ENCODE assay signal across 8 cellular contexts in genomic region chr6:28141500-28142329, GRCh38. TPM values are rescaled to one million over a fixed set of nuclear protein-coding genes. Genes with fewer than 3 reads are reported as not detected.
DNase-seq lines count a peak whose midpoint lies in the region; ATAC-seq and TF ChIP-seq lines count a peak whose summit lies in the region.

TSS of gene ZKSCAN8 (plus strand) at chr6:28141883. CDS start at chr6:28148408, 6,525 bp downstream.

- no peaks in the 10 kb centered on the region for H3K9me2 ChIP-seq in SU-DHL-6 (replicated peaks; ENCODE audit: insufficient read depth, low read length)

- H3K4me3 ChIP-seq in GM12875 (ENCODE audit: low read depth, low read length): peak within 1 kb of the TSS; percentile 70
- peak within 1 kb of the TSS; percentile 94 for H3K4me3 ChIP-seq in SU-DHL-6 (ENCODE audit: insufficient read depth, low read length, poor library complexity, severe bottlenecking)
- H3K4me3 ChIP-seq in ovary: peak within 1 kb of the TSS; percentile 81
- peak within 1 kb of the TSS; percentile 59 to 92 (median 74) for H3K4me3 ChIP-seq in tibial nerve

- ATAC-seq in HG02763 (IDR thresholded peaks at IDR 0.05; ENCODE audit: unreplicated experiment): peak; percentile 84
- ATAC-seq in activated naive CD8-positive, alpha-beta T cell treated with anti-CD3 and anti-CD28 coated beads, Interleukin-2, amount 10 ng/mL, durations not matched to agents 7 days and 5 days (ENCODE audit: low read depth): peak; percentile 87
- peak; percentile 92 for ATAC-seq in Right ventricle myocardium inferior

- peaks cover 37% of the 10 kb centered on the region for H3K4me1 Mint-ChIP-seq in activated naive CD8-positive, alpha-beta T cell treated with anti-CD3 and anti-CD28 coated beads, Interleukin-2, amount 10 ng/mL, durations not matched to agents 7 days and 5 days

- H3K9me3 ChIP-seq in SU-DHL-6 (ENCODE audit: insufficient read depth, low read length) (no peaks in the 10 kb centered on the region), ovary (no peaks in the 10 kb centered on the region), tibial nerve (no peaks in the 10 kb centered on the region)

- no peaks in the 10 kb centered on the region for H3K9me3 Mint-ChIP-seq in activated naive CD8-positive, alpha-beta T cell treated with anti-CD3 and anti-CD28 coated beads, Interleukin-2, amount 10 ng/mL, durations not matched to agents 7 days and 5 days

- peaks cover 7% of the 10 kb centered on the region for H3K4me1 ChIP-seq in ovary (ENCODE audit: insufficient read depth)
- H3K4me1 ChIP-seq in tibial nerve: peaks cover 0 to 60% (median 19%) of the 10 kb centered on the region in 4 donors

- POLR2A ChIA-PET in activated naive CD8-positive, alpha-beta T cell treated with anti-CD3 and anti-CD28 coated beads, Interleukin-2, amount 10 ng/mL, durations not matched to agents 7 days and 5 days (lab: Charles Lee): interaction anchor here (0.9 to 2.2 kb wide), 15 partner anchors 11 to 839 kb away, joined by 3 to 13 read pairs (median 3); partner anchors contain the start of genes PGBD1, ZKSCAN4, ZSCAN16 and ZSCAN26

- no peaks in the 10 kb centered on the region for H4K20me1 ChIP-seq in SU-DHL-6 (ENCODE audit: low read depth, low read length)

- H3K27ac ChIP-seq in SU-DHL-6 (ENCODE audit: low read depth, low read length) (no peak within 1 kb of the TSS), ovary (peak within 1 kb of the TSS in 1 of 2 donors; percentile 74), tibial nerve (peak within 1 kb of the TSS; percentile 58 to 87 (median 76))

- peak within 1 kb of the TSS; percentile 94 for H3K4me3 Mint-ChIP-seq in activated naive CD8-positive, alpha-beta T cell treated with anti-CD3 and anti-CD28 coated beads, Interleukin-2, amount 10 ng/mL, durations not matched to agents 7 days and 5 days

- TF ChIP-seq POLR2A in ovary (IDR thresholded peaks at IDR 0.05) (peak; percentile 36), tibial nerve (IDR thresholded peaks at IDR 0.05) (peak in 1 of 2 donors; percentile 31)

- peak within 1 kb of the TSS; percentile 99 for H2AFZ ChIP-seq in SU-DHL-6 (ENCODE audit: low read depth, low read length, severe bottlenecking)

- intact Hi-C loops in Right ventricle myocardium inferior (cut with DNase I) (loop anchor here (5.0 kb wide), 2 partner anchors 81 to 116 kb away; partner anchors contain the start of gene NKAPL), ovary (cut with DNase I) (loop anchor here in 1 of 4 donors (5.0 kb wide), 1 partner anchor 81 kb away; no protein-coding TSS in a partner anchor)

- peaks cover 38% of the 10 kb centered on the region for H3F3A ChIP-seq in SU-DHL-6 (ENCODE audit: insufficient read depth)

- H3K27me3 ChIP-seq in SU-DHL-6 (ENCODE audit: low read length) (no peaks in the 10 kb centered on the region), ovary (no peaks in the 10 kb centered on the region), tibial nerve (no peaks in the 10 kb centered on the region)

- H3K9ac ChIP-seq in SU-DHL-6 (ENCODE audit: low read length): peak within 1 kb of the TSS; percentile 79

- TF ChIP-seq EP300 in ovary (IDR thresholded peaks at IDR 0.05) (no peak), tibial nerve (IDR thresholded peaks at IDR 0.05) (peak in 1 of 2 donors; percentile 77)

- DNase-seq in NCI-H1417 treated with DMSO at 0.1 percent for 48 hours (lab: John Stamatoyannopoulos, UW): peak; percentile 60
- DNase-seq in activated naive CD8-positive, alpha-beta T cell treated with anti-CD3 and anti-CD28 coated beads, Interleukin-2, amount 10 ng/mL, durations not matched to agents 7 days and 5 days: peak; percentile 73
- DNase-seq in Right ventricle myocardium inferior (ENCODE audit: missing footprints): peak; percentile 82
- peak; percentile 73 to 82 (median 76) for DNase-seq in ovary
- peak; percentile 43 to 62 for DNase-seq in tibial nerve (ENCODE audit: low spot score in 2 of 2)

- peak within 1 kb of the TSS; percentile 93 for H3K4me2 ChIP-seq in SU-DHL-6 (ENCODE audit: low read depth, low read length, poor library complexity, severe bottlenecking)

- TF ChIP-seq CTCF in GM12875 (IDR thresholded peaks at IDR 0.05; ENCODE audit: borderline replicate concordance, insufficient read depth, low read depth, low read length): no peak
- TF ChIP-seq CTCF in SU-DHL-6 (IDR thresholded peaks at IDR 0.05; ENCODE audit: insufficient read depth, low read length, poor library complexity, severe bottlenecking): no peak
- TF ChIP-seq CTCF in ovary (IDR thresholded peaks at IDR 0.05): no peak
- TF ChIP-seq CTCF in tibial nerve (IDR thresholded peaks at IDR 0.05): peak in 1 of 5 experiments; percentile 21

- peak within 1 kb of the TSS; percentile 92 for H3K27ac Mint-ChIP-seq in activated naive CD8-positive, alpha-beta T cell treated with anti-CD3 and anti-CD28 coated beads, Interleukin-2, amount 10 ng/mL, durations not matched to agents 7 days and 5 days

- H3K36me3 ChIP-seq in SU-DHL-6 (ENCODE audit: low read length) (peaks cover 20% of the 10 kb centered on the region; the same call in 1 of the 2 replicates), ovary (no peaks in the 10 kb centered on the region), tibial nerve (peaks cover 0 to 16% (median 0%) of the 10 kb centered on the region in 3 donors)

- H3K27me3 Mint-ChIP-seq in activated naive CD8-positive, alpha-beta T cell treated with anti-CD3 and anti-CD28 coated beads, Interleukin-2, amount 10 ng/mL, durations not matched to agents 7 days and 5 days: no peaks in the 10 kb centered on the region

- H3K36me3 Mint-ChIP-seq in activated naive CD8-positive, alpha-beta T cell treated with anti-CD3 and anti-CD28 coated beads, Interleukin-2, amount 10 ng/mL, durations not matched to agents 7 days and 5 days: peaks cover 16% of the 10 kb centered on the region

- WGBS in ovary, 3 donors: 0 to 1% (median 1%) methylated on average over 52 of the region's 52 CpGs
- 0 to 1% methylated on average over 31 to 47 of the region's 52 CpGs for WGBS in tibial nerve, 2 donors

- H3K79me2 ChIP-seq in SU-DHL-6 (ENCODE audit: insufficient read depth, low read length): peaks cover 53% of the 10 kb centered on the region

RNA-seq across cellular contexts. Expression of gene ZKSCAN8, which starts in this region (rescaled TPM):
- 10 to 100 TPM; 29.8 to 30.7 TPM for total RNA-seq in activated naive CD8-positive, alpha-beta T cell treated with anti-CD3 and anti-CD28 coated beads, Interleukin-2, amount 10 ng/mL, durations not matched to agents 7 days and 5 days
- total RNA-seq in Right ventricle myocardium inferior (12.7 TPM), ovary (10 to 100 TPM; 16.8 to 44.6 (median 31.9) TPM), tibial nerve (10 to 100 TPM; 19.8 to 38.4 (median 24.8) TPM)
- polyA plus RNA-seq in ovary: 10 to 100 TPM; 13.6 to 30.3 TPM
